Comparison of ENCODE assay signal across 1 cellular context in the genomic region with DNA sequence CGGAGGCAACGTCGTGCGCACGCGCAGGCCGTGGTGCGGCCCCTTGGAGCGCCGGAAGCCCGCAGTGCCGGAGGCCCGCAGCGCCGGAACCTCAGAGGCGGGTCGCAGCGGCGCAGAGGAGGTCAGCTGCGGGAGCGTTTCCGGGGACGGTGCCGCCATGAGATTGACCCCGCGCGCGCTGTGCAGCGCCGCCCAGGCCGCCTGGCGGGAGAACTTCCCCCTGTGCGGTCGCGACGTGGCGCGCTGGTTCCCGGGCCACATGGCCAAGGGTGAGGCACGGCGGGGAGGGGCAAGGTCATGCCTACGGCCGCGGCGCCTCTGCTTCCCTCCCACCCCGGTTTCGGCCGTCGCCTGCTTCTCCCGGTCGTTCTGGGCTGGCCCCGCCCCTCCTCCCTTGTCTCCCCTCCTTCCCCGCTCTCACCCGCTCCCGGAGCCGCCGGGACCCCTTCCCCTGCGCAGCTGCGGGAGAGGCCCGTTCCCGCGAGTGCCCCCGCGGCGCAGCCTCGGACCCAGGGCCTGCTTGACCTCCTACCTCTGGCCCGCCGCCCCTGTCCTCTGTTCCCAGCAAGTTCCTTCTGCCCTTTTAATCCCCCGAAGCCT.
TF ChIP-seq lines count a peak whose summit lies in the region.

A gene with protein sequence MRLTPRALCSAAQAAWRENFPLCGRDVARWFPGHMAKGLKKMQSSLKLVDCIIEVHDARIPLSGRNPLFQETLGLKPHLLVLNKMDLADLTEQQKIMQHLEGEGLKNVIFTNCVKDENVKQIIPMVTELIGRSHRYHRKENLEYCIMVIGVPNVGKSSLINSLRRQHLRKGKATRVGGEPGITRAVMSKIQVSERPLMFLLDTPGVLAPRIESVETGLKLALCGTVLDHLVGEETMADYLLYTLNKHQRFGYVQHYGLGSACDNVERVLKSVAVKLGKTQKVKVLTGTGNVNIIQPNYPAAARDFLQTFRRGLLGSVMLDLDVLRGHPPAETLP (plus strand): TSS at position 94 of the 600 bp plus-strand sequence. CDS start 64 bp downstream, at position 158.

TF ChIP-seq in K562, 482 proteins besides CTCF, POLR2A, EP300 and RAD21 (continued from another document and continues in another):
- TF ChIP-seq, protein P1, sequence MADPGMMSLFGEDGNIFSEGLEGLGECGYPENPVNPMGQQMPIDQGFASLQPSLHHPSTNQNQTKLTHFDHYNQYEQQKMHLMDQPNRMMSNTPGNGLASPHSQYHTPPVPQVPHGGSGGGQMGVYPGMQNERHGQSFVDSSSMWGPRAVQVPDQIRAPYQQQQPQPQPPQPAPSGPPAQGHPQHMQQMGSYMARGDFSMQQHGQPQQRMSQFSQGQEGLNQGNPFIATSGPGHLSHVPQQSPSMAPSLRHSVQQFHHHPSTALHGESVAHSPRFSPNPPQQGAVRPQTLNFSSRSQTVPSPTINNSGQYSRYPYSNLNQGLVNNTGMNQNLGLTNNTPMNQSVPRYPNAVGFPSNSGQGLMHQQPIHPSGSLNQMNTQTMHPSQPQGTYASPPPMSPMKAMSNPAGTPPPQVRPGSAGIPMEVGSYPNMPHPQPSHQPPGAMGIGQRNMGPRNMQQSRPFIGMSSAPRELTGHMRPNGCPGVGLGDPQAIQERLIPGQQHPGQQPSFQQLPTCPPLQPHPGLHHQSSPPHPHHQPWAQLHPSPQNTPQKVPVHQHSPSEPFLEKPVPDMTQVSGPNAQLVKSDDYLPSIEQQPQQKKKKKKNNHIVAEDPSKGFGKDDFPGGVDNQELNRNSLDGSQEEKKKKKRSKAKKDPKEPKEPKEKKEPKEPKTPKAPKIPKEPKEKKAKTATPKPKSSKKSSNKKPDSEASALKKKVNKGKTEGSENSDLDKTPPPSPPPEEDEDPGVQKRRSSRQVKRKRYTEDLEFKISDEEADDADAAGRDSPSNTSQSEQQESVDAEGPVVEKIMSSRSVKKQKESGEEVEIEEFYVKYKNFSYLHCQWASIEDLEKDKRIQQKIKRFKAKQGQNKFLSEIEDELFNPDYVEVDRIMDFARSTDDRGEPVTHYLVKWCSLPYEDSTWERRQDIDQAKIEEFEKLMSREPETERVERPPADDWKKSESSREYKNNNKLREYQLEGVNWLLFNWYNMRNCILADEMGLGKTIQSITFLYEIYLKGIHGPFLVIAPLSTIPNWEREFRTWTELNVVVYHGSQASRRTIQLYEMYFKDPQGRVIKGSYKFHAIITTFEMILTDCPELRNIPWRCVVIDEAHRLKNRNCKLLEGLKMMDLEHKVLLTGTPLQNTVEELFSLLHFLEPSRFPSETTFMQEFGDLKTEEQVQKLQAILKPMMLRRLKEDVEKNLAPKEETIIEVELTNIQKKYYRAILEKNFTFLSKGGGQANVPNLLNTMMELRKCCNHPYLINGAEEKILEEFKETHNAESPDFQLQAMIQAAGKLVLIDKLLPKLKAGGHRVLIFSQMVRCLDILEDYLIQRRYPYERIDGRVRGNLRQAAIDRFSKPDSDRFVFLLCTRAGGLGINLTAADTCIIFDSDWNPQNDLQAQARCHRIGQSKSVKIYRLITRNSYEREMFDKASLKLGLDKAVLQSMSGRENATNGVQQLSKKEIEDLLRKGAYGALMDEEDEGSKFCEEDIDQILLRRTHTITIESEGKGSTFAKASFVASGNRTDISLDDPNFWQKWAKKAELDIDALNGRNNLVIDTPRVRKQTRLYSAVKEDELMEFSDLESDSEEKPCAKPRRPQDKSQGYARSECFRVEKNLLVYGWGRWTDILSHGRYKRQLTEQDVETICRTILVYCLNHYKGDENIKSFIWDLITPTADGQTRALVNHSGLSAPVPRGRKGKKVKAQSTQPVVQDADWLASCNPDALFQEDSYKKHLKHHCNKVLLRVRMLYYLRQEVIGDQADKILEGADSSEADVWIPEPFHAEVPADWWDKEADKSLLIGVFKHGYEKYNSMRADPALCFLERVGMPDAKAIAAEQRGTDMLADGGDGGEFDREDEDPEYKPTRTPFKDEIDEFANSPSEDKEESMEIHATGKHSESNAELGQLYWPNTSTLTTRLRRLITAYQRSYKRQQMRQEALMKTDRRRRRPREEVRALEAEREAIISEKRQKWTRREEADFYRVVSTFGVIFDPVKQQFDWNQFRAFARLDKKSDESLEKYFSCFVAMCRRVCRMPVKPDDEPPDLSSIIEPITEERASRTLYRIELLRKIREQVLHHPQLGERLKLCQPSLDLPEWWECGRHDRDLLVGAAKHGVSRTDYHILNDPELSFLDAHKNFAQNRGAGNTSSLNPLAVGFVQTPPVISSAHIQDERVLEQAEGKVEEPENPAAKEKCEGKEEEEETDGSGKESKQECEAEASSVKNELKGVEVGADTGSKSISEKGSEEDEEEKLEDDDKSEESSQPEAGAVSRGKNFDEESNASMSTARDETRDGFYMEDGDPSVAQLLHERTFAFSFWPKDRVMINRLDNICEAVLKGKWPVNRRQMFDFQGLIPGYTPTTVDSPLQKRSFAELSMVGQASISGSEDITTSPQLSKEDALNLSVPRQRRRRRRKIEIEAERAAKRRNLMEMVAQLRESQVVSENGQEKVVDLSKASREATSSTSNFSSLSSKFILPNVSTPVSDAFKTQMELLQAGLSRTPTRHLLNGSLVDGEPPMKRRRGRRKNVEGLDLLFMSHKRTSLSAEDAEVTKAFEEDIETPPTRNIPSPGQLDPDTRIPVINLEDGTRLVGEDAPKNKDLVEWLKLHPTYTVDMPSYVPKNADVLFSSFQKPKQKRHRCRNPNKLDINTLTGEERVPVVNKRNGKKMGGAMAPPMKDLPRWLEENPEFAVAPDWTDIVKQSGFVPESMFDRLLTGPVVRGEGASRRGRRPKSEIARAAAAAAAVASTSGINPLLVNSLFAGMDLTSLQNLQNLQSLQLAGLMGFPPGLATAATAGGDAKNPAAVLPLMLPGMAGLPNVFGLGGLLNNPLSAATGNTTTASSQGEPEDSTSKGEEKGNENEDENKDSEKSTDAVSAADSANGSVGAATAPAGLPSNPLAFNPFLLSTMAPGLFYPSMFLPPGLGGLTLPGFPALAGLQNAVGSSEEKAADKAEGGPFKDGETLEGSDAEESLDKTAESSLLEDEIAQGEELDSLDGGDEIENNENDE (IDR thresholded peaks at IDR 0.05; ENCODE audit: low read depth, low read length): no peak
- TF ChIP-seq NONO (IDR thresholded peaks at IDR 0.05; ENCODE audit: low read depth in 2 of 2, low read length in 1 of 2): peak; percentile 73; a peak in 2 of 4 replicates
- no peak for TF ChIP-seq MAFF (IDR thresholded peaks at IDR 0.05; ENCODE audit: low read length)
- TF ChIP-seq RBM34 (IDR thresholded peaks at IDR 0.05; ENCODE audit: borderline replicate concordance, insufficient read depth, low read length): 0 out of 2 replicates have a peak, but pooled peaks have one; percentile 88
- TF ChIP-seq TCF7L2 (IDR thresholded peaks at IDR 0.05; ENCODE audit: low read depth, low read length): 0 out of 2 replicates have a peak, but pooled peaks have one; percentile 6
- TF ChIP-seq, protein P2, sequence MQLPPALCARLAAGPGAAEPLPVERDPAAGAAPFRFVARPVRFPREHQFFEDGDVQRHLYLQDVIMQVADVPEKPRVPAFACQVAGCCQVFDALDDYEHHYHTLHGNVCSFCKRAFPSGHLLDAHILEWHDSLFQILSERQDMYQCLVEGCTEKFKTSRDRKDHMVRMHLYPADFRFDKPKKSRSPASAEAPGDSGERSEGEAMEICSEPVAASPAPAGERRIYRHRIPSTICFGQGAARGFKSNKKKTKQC (CRISPR knock-in tag; IDR thresholded peaks at IDR 0.05): peak; percentile 90
- TF ChIP-seq, protein P3, sequence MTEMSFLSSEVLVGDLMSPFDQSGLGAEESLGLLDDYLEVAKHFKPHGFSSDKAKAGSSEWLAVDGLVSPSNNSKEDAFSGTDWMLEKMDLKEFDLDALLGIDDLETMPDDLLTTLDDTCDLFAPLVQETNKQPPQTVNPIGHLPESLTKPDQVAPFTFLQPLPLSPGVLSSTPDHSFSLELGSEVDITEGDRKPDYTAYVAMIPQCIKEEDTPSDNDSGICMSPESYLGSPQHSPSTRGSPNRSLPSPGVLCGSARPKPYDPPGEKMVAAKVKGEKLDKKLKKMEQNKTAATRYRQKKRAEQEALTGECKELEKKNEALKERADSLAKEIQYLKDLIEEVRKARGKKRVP (CRISPR knock-in tag; IDR thresholded peaks at IDR 0.05): no peak
- peak; percentile 56 for TF ChIP-seq ZEB2 (IDR thresholded peaks at IDR 0.05)
- TF ChIP-seq, protein P4, sequence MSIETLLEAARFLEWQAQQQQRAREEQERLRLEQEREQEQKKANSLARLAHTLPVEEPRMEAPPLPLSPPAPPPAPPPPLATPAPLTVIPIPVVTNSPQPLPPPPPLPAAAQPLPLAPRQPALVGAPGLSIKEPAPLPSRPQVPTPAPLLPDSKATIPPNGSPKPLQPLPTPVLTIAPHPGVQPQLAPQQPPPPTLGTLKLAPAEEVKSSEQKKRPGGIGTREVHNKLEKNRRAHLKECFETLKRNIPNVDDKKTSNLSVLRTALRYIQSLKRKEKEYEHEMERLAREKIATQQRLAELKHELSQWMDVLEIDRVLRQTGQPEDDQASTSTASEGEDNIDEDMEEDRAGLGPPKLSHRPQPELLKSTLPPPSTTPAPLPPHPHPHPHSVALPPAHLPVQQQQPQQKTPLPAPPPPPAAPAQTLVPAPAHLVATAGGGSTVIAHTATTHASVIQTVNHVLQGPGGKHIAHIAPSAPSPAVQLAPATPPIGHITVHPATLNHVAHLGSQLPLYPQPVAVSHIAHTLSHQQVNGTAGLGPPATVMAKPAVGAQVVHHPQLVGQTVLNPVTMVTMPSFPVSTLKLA (conservative IDR thresholded peaks at IDR 0.05): peak; percentile 74 to 92; a peak in 3 of 4 replicates
- TF ChIP-seq DIDO1 (tag; IDR thresholded peaks at IDR 0.05; ENCODE audit: low read depth): peak; percentile 44; the same call in 1 of the 2 replicates
- TF ChIP-seq, protein P5, sequence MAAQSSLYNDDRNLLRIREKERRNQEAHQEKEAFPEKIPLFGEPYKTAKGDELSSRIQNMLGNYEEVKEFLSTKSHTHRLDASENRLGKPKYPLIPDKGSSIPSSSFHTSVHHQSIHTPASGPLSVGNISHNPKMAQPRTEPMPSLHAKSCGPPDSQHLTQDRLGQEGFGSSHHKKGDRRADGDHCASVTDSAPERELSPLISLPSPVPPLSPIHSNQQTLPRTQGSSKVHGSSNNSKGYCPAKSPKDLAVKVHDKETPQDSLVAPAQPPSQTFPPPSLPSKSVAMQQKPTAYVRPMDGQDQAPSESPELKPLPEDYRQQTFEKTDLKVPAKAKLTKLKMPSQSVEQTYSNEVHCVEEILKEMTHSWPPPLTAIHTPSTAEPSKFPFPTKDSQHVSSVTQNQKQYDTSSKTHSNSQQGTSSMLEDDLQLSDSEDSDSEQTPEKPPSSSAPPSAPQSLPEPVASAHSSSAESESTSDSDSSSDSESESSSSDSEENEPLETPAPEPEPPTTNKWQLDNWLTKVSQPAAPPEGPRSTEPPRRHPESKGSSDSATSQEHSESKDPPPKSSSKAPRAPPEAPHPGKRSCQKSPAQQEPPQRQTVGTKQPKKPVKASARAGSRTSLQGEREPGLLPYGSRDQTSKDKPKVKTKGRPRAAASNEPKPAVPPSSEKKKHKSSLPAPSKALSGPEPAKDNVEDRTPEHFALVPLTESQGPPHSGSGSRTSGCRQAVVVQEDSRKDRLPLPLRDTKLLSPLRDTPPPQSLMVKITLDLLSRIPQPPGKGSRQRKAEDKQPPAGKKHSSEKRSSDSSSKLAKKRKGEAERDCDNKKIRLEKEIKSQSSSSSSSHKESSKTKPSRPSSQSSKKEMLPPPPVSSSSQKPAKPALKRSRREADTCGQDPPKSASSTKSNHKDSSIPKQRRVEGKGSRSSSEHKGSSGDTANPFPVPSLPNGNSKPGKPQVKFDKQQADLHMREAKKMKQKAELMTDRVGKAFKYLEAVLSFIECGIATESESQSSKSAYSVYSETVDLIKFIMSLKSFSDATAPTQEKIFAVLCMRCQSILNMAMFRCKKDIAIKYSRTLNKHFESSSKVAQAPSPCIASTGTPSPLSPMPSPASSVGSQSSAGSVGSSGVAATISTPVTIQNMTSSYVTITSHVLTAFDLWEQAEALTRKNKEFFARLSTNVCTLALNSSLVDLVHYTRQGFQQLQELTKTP (IDR thresholded peaks at IDR 0.05; ENCODE audit: low read depth in 1 of 2, partially characterized antibody in 2 of 2): no peak
- TF ChIP-seq THRAP3 (IDR thresholded peaks at IDR 0.05; ENCODE audit: borderline replicate concordance): no peak
- TF ChIP-seq SUPT5H (IDR thresholded peaks at IDR 0.05): peak; percentile 76
- TF ChIP-seq HNRNPK (IDR thresholded peaks at IDR 0.05; ENCODE audit: low read depth, low read length, poor library complexity, severe bottlenecking): peak; percentile 55
- TF ChIP-seq RBM14 (IDR thresholded peaks at IDR 0.05; ENCODE audit: borderline replicate concordance, insufficient read depth, low read depth, low read length): no peak
- TF ChIP-seq, protein P6, sequence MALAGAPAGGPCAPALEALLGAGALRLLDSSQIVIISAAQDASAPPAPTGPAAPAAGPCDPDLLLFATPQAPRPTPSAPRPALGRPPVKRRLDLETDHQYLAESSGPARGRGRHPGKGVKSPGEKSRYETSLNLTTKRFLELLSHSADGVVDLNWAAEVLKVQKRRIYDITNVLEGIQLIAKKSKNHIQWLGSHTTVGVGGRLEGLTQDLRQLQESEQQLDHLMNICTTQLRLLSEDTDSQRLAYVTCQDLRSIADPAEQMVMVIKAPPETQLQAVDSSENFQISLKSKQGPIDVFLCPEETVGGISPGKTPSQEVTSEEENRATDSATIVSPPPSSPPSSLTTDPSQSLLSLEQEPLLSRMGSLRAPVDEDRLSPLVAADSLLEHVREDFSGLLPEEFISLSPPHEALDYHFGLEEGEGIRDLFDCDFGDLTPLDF (CRISPR knock-in tag; IDR thresholded peaks at IDR 0.05): peak; percentile 93
- TF ChIP-seq PHF8 (IDR thresholded peaks at IDR 0.05; ENCODE audit: borderline replicate concordance, low read length): peak; percentile 75; the same call in 1 of the 2 replicates
- TF ChIP-seq, protein P7, sequence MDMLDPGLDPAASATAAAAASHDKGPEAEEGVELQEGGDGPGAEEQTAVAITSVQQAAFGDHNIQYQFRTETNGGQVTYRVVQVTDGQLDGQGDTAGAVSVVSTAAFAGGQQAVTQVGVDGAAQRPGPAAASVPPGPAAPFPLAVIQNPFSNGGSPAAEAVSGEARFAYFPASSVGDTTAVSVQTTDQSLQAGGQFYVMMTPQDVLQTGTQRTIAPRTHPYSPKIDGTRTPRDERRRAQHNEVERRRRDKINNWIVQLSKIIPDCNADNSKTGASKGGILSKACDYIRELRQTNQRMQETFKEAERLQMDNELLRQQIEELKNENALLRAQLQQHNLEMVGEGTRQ (CRISPR knock-in tag; IDR thresholded peaks at IDR 0.05): peak; percentile 65
- TF ChIP-seq, protein P8, sequence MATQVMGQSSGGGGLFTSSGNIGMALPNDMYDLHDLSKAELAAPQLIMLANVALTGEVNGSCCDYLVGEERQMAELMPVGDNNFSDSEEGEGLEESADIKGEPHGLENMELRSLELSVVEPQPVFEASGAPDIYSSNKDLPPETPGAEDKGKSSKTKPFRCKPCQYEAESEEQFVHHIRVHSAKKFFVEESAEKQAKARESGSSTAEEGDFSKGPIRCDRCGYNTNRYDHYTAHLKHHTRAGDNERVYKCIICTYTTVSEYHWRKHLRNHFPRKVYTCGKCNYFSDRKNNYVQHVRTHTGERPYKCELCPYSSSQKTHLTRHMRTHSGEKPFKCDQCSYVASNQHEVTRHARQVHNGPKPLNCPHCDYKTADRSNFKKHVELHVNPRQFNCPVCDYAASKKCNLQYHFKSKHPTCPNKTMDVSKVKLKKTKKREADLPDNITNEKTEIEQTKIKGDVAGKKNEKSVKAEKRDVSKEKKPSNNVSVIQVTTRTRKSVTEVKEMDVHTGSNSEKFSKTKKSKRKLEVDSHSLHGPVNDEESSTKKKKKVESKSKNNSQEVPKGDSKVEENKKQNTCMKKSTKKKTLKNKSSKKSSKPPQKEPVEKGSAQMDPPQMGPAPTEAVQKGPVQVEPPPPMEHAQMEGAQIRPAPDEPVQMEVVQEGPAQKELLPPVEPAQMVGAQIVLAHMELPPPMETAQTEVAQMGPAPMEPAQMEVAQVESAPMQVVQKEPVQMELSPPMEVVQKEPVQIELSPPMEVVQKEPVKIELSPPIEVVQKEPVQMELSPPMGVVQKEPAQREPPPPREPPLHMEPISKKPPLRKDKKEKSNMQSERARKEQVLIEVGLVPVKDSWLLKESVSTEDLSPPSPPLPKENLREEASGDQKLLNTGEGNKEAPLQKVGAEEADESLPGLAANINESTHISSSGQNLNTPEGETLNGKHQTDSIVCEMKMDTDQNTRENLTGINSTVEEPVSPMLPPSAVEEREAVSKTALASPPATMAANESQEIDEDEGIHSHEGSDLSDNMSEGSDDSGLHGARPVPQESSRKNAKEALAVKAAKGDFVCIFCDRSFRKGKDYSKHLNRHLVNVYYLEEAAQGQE (CRISPR knock-in tag; IDR thresholded peaks at IDR 0.05; ENCODE audit: low read depth): no peak
- peak; percentile 80 for TF ChIP-seq ELF2 (CRISPR knock-in tag; IDR thresholded peaks at IDR 0.05)
